ENCODE assay signal across 12 cellular contexts in genomic region chr16:19127674-19128131, GRCh38. TPM values are rescaled to one million over a fixed set of nuclear protein-coding genes. Genes with fewer than 3 reads are reported as not detected.
A peak's percentile ranks its signal among the peaks of the same experiment; 100 is the strongest.
DNase-seq lines count a peak whose midpoint lies in the region; ATAC-seq and TF ChIP-seq lines count a peak whose summit lies in the region.
"Had no signal": no experiment of that assay in that cellular context is flagged by ENCODE, and none has a peak within 500 bp of the region (broad histone marks: within the 10 kb centered on the region; RNA-seq: fewer than 3 reads in every experiment).

No MANE protein-coding gene starts in this region.

- intact Hi-C loops in CD14-positive monocyte (cut with micrococcal nuclease): no loop called here
- intact Hi-C loops in transverse colon (cut with DNase I; ENCODE audit: low total_unique reads): no loop called here

- peaks cover 10 to 47% (median 26%) of the 10 kb centered on the region in 4 donors for H3K4me1 ChIP-seq in transverse colon

- H3K4me3 ChIP-seq in transverse colon: no peak overlapping the region
- H3K4me3 ChIP-seq: SK-N-MC had no signal

- TF ChIP-seq CTCF in CD14-positive monocyte (IDR thresholded peaks at IDR 0.05) (no peak), transverse colon (IDR thresholded peaks at IDR 0.05) (no peak)

- no peak overlapping the region for H3K4me3 Mint-ChIP-seq in CD14-positive monocyte
- H3K4me3 Mint-ChIP-seq in T-helper 1 cell treated with Interleukin-12 subunit alpha and Interleukin-12 subunit beta and Interleukin-4 antibody, amounts not matched to agents 30 μg/mL and 1 μg/mL, for 36 hours: peak overlapping the region; percentile 31

- WGBS in transverse colon (ENCODE audit: low coverage in 1 of 2), 2 donors: 64% methylated on average over 3 of the region's 3 CpGs; no CpG with 5 or more reads in 1 of the 2 donors

- H3K9me3 Mint-ChIP-seq in CD14-positive monocyte: peaks cover 0 to 12% (median 4%) of the 10 kb centered on the region in 7 donors
- peaks cover 11% of the 10 kb centered on the region for H3K9me3 Mint-ChIP-seq in T-helper 1 cell treated with Interleukin-12 subunit alpha and Interleukin-12 subunit beta and Interleukin-4 antibody, amounts not matched to agents 30 μg/mL and 1 μg/mL, for 36 hours

- TF ChIP-seq EP300 in transverse colon (IDR thresholded peaks at IDR 0.05; ENCODE audit: low read depth): no peak

- H3K27me3 Mint-ChIP-seq in CD14-positive monocyte (ENCODE audit: low read depth in 3 of 3): no peaks in the 10 kb centered on the region
- H3K27me3 Mint-ChIP-seq in T-helper 1 cell treated with Interleukin-12 subunit alpha and Interleukin-12 subunit beta and Interleukin-4 antibody, amounts not matched to agents 30 μg/mL and 1 μg/mL, for 36 hours (ENCODE audit: low read depth): no peaks in the 10 kb centered on the region

- peak overlapping the region in 1 of 4 donors; percentile 39 for H3K27ac ChIP-seq in transverse colon
- H3K27ac ChIP-seq: brain microvascular endothelial cell, SK-N-MC had no signal

- in situ Hi-C loops in transverse colon (cut with MboI; ENCODE audit: low pct_ligation_motif_present in 1 of 4, low pct_unique_long_range_greater_than_20kb in 1 of 4, low sequenced_read_pairs in 3 of 4): no loop called here

- peak overlapping the region in 4 of 7 donors; percentile 15 to 35 (median 17) for H3K27ac Mint-ChIP-seq in CD14-positive monocyte
- H3K27ac Mint-ChIP-seq in T-helper 1 cell treated with Interleukin-12 subunit alpha and Interleukin-12 subunit beta and Interleukin-4 antibody, amounts not matched to agents 30 μg/mL and 1 μg/mL, for 36 hours: peak overlapping the region; percentile 64

- peaks cover 5 to 6% of the 10 kb centered on the region in 2 donors for H3K36me3 Mint-ChIP-seq in CD14-positive monocyte
- peaks cover 2% of the 10 kb centered on the region for H3K36me3 Mint-ChIP-seq in T-helper 1 cell treated with Interleukin-12 subunit alpha and Interleukin-12 subunit beta and Interleukin-4 antibody, amounts not matched to agents 30 μg/mL and 1 μg/mL, for 36 hours (ENCODE audit: low read depth)

- H3K36me3 ChIP-seq in transverse colon: no peaks in the 10 kb centered on the region
- H3K36me3 ChIP-seq: brain microvascular endothelial cell had no signal

- DNase-seq in CD14-positive monocyte (ENCODE audit: low spot score) (no peak), transverse colon (no peak), GM19240 (ENCODE audit: insufficient read length, low spot score) (no peak), HPDE6-E6E7 (ENCODE audit: extremely low spot score) (no peak), DMS114 treated with DMSO at 0.1 percent for 48 hours (lab: John Stamatoyannopoulos, UW; ENCODE audit: unreplicated experiment) (no peak)
- DNase-seq: brain microvascular endothelial cell had no signal

- TF ChIP-seq POLR2A in transverse colon (IDR thresholded peaks at IDR 0.05): no peak

- peaks cover 0 to 3% of the 10 kb centered on the region in 2 donors for H3K9me3 ChIP-seq in transverse colon

- peaks cover 48% of the 10 kb centered on the region for H3K4me1 Mint-ChIP-seq in CD14-positive monocyte
- peaks cover 43% of the 10 kb centered on the region for H3K4me1 Mint-ChIP-seq in T-helper 1 cell treated with Interleukin-12 subunit alpha and Interleukin-12 subunit beta and Interleukin-4 antibody, amounts not matched to agents 30 μg/mL and 1 μg/mL, for 36 hours (ENCODE audit: low read depth)

- H3K27me3 ChIP-seq in transverse colon: no peaks in the 10 kb centered on the region
- H3K27me3 ChIP-seq: brain microvascular endothelial cell had no signal

- ATAC-seq in GM19035 (IDR thresholded peaks at IDR 0.05; ENCODE audit: unreplicated experiment): peak; percentile 58
- ATAC-seq in HG02763 (IDR thresholded peaks at IDR 0.05; ENCODE audit: unreplicated experiment): peak; percentile 53
- ATAC-seq: sciatic nerve had no signal

RNA-seq across cellular contexts. Expression of gene ITPRIPL2, which starts 13.9 kb away (rescaled TPM):
- 1 to 10 TPM; 8.2 to 9.0 TPM for polyA plus RNA-seq in CD14-positive monocyte
- 10 to 100 TPM; 22.9 to 79.3 (median 48.0) TPM for total RNA-seq in transverse colon

RNA-seq across cellular contexts. Expression of gene SYT17, which starts 40.3 kb away (rescaled TPM):
- polyA plus RNA-seq in CD14-positive monocyte: 1 to 10 TPM in 1 of 2 donors, under 1 TPM in 1; 0.81 to 1.1 TPM
- 10 to 100 TPM in 3 of 4 donors, 1 to 10 TPM in 1; 9.1 to 51.7 (median 19.1) TPM for total RNA-seq in transverse colon
- total RNA-seq: LHCN-M2 had no signal
